19 cellular contexts compared by ENCODE assay signal in the genomic region with DNA sequence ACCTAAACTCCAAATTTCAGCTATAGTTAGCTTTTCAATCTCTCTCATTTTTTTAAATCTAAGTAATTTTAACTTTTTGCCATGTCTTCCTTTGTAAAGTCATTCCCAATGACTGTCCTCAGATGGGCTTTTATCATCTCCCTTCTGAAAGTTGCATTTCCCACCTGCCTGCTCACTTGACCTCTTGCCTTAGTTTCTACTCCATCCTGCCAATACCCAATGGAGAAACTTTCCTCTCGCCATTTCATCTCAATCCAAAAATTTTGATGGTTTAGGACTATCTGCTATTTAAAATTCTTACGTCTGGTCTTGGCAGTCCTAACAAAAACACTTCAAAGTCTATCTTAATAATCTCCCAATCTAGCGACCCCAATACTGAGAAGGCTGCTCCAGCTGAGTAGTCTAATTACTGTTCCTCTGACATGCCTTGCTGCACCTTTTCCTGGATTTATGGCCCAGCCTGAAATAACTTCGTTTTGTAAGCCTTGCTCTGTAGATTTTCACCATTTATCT.
A peak's percentile ranks its signal among the peaks of the same experiment; 100 is the strongest.
DNase-seq lines count a peak whose midpoint lies in the region; ATAC-seq and TF ChIP-seq lines count a peak whose summit lies in the region.
"Had no signal": no experiment of that assay in that cellular context is flagged by ENCODE, and none has a peak within 500 bp of the region (broad histone marks: within the 10 kb centered on the region; RNA-seq: fewer than 3 reads in every experiment).

No MANE protein-coding gene starts in this region.

- DNase-seq in GM23338 (ENCODE audit: low spot score), result no peak
- no peak for DNase-seq in IMR-90
- no peak for DNase-seq in WTC11 (ENCODE audit: low spot score)
- DNase-seq in osteoblast (ENCODE audit: insufficient read length, low spot score, missing footprints), result peak; percentile 10
- DNase-seq in effector CD8-positive, alpha-beta T cell (lab: John Stamatoyannopoulos, UW), result no peak
- no peak for DNase-seq in cortex of kidney (lab: John Stamatoyannopoulos, UW)
- DNase-seq: AML-193; Caco-2; Calu3; CD4-positive, alpha-beta T cell; CD8-positive, alpha-beta T cell; DMS79 treated with DMSO at 0.1 percent for 48 hours; GF-D8 had no signal

- peak overlapping the region; percentile 58; the same call in 1 of the 2 replicates for H2AK5ac ChIP-seq in IMR-90 (ENCODE audit: low read depth, low read length)

- H3K14ac ChIP-seq in IMR-90 (replicated peaks; ENCODE audit: low read depth, low read length), result no peak overlapping the region

- peak overlapping the region; percentile 63; the same call in 1 of the 2 replicates for H4K91ac ChIP-seq in IMR-90 (ENCODE audit: insufficient read depth, low read depth, low read length)

- H3K4me3 Mint-ChIP-seq in GM23338 (no peak overlapping the region), WTC11 (no peak overlapping the region)
- H3K4me3 Mint-ChIP-seq: B cell; CD4-positive, alpha-beta T cell; CD8-positive, alpha-beta T cell had no signal

- TF ChIP-seq POLR2A in IMR-90 (IDR thresholded peaks at IDR 0.05; ENCODE audit: low read depth, low read length), result no peak

- H3K4me1 ChIP-seq in GM23338 (ENCODE audit: insufficient read depth), result peaks cover 35% of the 10 kb centered on the region
- no peaks in the 10 kb centered on the region for H3K4me1 ChIP-seq in IMR-90 (ENCODE audit: control insufficient read depth, insufficient read depth, low read length)
- H3K4me1 ChIP-seq in osteoblast (ENCODE audit: insufficient read depth, low read length), result no peaks in the 10 kb centered on the region
- H3K4me1 ChIP-seq: A549, Caco-2 had no signal

- H3K79me2 ChIP-seq in GM23338 (replicated peaks; ENCODE audit: insufficient read depth) (peaks cover 11% of the 10 kb centered on the region; the same call in 1 of the 2 replicates), osteoblast (ENCODE audit: insufficient read depth, low read length) (no peaks in the 10 kb centered on the region)

- peak overlapping the region; percentile 53; the same call in 1 of the 2 replicates for H2BK20ac ChIP-seq in IMR-90 (ENCODE audit: low read depth, low read length)

- TF ChIP-seq RAD21 in IMR-90 (IDR thresholded peaks at IDR 0.05; ENCODE audit: low read length), result no peak

- H3K4me2 ChIP-seq in GM23338 (0 out of 2 replicates have a peak overlapping the region, but pooled peaks have one; percentile 5), IMR-90 (ENCODE audit: low read depth, low read length) (no peak overlapping the region), osteoblast (ENCODE audit: insufficient read depth, low read length) (no peak overlapping the region)
- H3K4me2 ChIP-seq: A549 had no signal

- H3K27me3 Mint-ChIP-seq in GM23338 (ENCODE audit: insufficient read depth, low read depth, poor library complexity), result peaks cover 4% of the 10 kb centered on the region
- no peaks in the 10 kb centered on the region; the same call in 1 of the 2 replicates for H3K27me3 Mint-ChIP-seq in WTC11 (ENCODE audit: low read depth)
- H3K27me3 Mint-ChIP-seq: B cell; CD4-positive, alpha-beta T cell had no signal

- no peak overlapping the region for H4K5ac ChIP-seq in IMR-90 (ENCODE audit: low read depth, low read length)

- H3K4ac ChIP-seq in IMR-90 (ENCODE audit: low read depth, low read length), result no peak overlapping the region

- ATAC-seq in GM23338, result no peak
- no peak for ATAC-seq in IMR-90 (ENCODE audit: low read depth)
- ATAC-seq in WTC11, result no peak
- no peak for ATAC-seq in GM21825 (IDR thresholded peaks at IDR 0.05; ENCODE audit: unreplicated experiment)
- ATAC-seq: A549; CD8-positive, alpha-beta T cell had no signal

- TF ChIP-seq CTCF in GM23338 (conservative IDR thresholded peaks at IDR 0.05; ENCODE audit: low read depth in 2 of 2) (no peak), IMR-90 (conservative IDR thresholded peaks at IDR 0.05; ENCODE audit: low read depth, low read length) (no peak), WTC11 (IDR thresholded peaks at IDR 0.05) (no peak), osteoblast (IDR thresholded peaks at IDR 0.05; ENCODE audit: extremely low read depth, low read depth, low read length) (no peak)

- H3K56ac ChIP-seq in IMR-90 (ENCODE audit: extremely low read depth, insufficient read depth, low read length), result no peak overlapping the region

- in situ Hi-C loops in IMR-90 (cut with MboI; ENCODE audit: low sequenced_read_pairs), result no loop called here

- no peak overlapping the region for H2BK15ac ChIP-seq in IMR-90 (ENCODE audit: low read depth, low read length)

- H3K27me3 ChIP-seq in GM23338 (ENCODE audit: insufficient read depth), result no peaks in the 10 kb centered on the region
- no peaks in the 10 kb centered on the region for H3K27me3 ChIP-seq in IMR-90 (ENCODE audit: control insufficient read depth, insufficient read depth, low read length)
- no peaks in the 10 kb centered on the region for H3K27me3 ChIP-seq in osteoblast (ENCODE audit: insufficient read depth, low read length)
- H3K27me3 ChIP-seq: BLaER1 treated with 17β-estradiol and CSF1 and Interleukin-3, amounts not matched to agents 10 nM and 100 nM had no signal

- H3K9me1 ChIP-seq in IMR-90 (ENCODE audit: insufficient read depth, low read length), result no peaks in the 10 kb centered on the region

- H3K9me3 ChIP-seq in IMR-90 (ENCODE audit: control insufficient read depth, insufficient read depth, low read length), result no peaks in the 10 kb centered on the region
- no peaks in the 10 kb centered on the region for H3K9me3 ChIP-seq in osteoblast (ENCODE audit: low read depth, low read length)
- H3K9me3 ChIP-seq: A549; BLaER1 treated with 17β-estradiol and CSF1 and Interleukin-3, amounts not matched to agents 10 nM and 100 nM; Caco-2 had no signal

- H2BK5ac ChIP-seq in IMR-90 (ENCODE audit: low read depth, low read length, poor library complexity, severe bottlenecking), result no peak overlapping the region

- H3K9me2 ChIP-seq in GM23338 (ENCODE audit: insufficient read depth), result no peaks in the 10 kb centered on the region

- no peak overlapping the region for H3K23ac ChIP-seq in IMR-90 (ENCODE audit: low read depth, low read length)

- H2AK9ac ChIP-seq in IMR-90 (replicated peaks; ENCODE audit: low read depth, low read length, poor library complexity), result no peak overlapping the region

- H3K36me3 Mint-ChIP-seq in GM23338 (ENCODE audit: low read depth) (peaks cover 46% of the 10 kb centered on the region), WTC11 (peaks cover 44% of the 10 kb centered on the region)
- H3K36me3 Mint-ChIP-seq: CD8-positive, alpha-beta T cell had no signal

- H3K18ac ChIP-seq in IMR-90 (ENCODE audit: low read depth, low read length), result no peak overlapping the region

- H4K8ac ChIP-seq in IMR-90 (ENCODE audit: low read depth in 2 of 2, low read length in 2 of 2), result 0 out of 4 replicates have a peak overlapping the region, but pooled peaks of 1 of the 2 experiments have one; percentile 28

- H3K79me1 ChIP-seq in IMR-90 (ENCODE audit: low read depth in 1 of 2, low read length in 2 of 2), result 0 out of 4 replicates have a peak, but pooled peaks cover 0 to 4% of the 10 kb centered on the region in 2 experiments

- H2BK120ac ChIP-seq in IMR-90 (ENCODE audit: low read depth, low read length), result peak overlapping the region; percentile 68; the same call in 1 of the 2 replicates

- H3K9me3 Mint-ChIP-seq in GM23338 (peaks cover 5% of the 10 kb centered on the region; the same call in 2 of the 3 replicates), WTC11 (no peaks in the 10 kb centered on the region)

- POLR2A ChIA-PET in IMR-90 (lab: Charles Lee; ENCODE audit: unreplicated experiment), result no interaction called here
- POLR2A ChIA-PET in WTC11 (lab: Charles Lee), result no interaction called here

- peaks cover 63% of the 10 kb centered on the region for H3K4me1 Mint-ChIP-seq in GM23338
- peaks cover 73% of the 10 kb centered on the region for H3K4me1 Mint-ChIP-seq in WTC11
- H3K4me1 Mint-ChIP-seq: B cell had no signal

- BruUV-seq in IMR-90 (replicated peaks; lab: Mats Ljungman, UMichigan), result no TSS peak

- WGBS in IMR-90 (ENCODE audit: extremely low coverage in 2 of 2, insufficient read length in 1 of 2), 2 experiments, result 100% methylated on average over 1 of the region's 4 CpGs; no CpG with 5 or more reads in 1 of the 2 experiments

- H3K36me3 ChIP-seq in GM23338 (ENCODE audit: insufficient read depth), result peaks cover 7% of the 10 kb centered on the region; the same call in 1 of the 2 replicates
- no peaks in the 10 kb centered on the region for H3K36me3 ChIP-seq in IMR-90 (ENCODE audit: control insufficient read depth, insufficient read depth, low read length)
- H3K36me3 ChIP-seq in osteoblast (ENCODE audit: insufficient read depth, low read length), result no peaks in the 10 kb centered on the region
- H3K36me3 ChIP-seq: BLaER1 treated with 17β-estradiol and CSF1 and Interleukin-3, amounts not matched to agents 10 nM and 100 nM had no signal

- no peak overlapping the region for H3K9ac ChIP-seq in IMR-90 (ENCODE audit: low read depth, low read length)
- H3K9ac ChIP-seq: BLaER1 treated with 17β-estradiol and CSF1 and Interleukin-3, amounts not matched to agents 10 nM and 100 nM had no signal

- H3K4me3 ChIP-seq in GM23338 (no peak overlapping the region), IMR-90 (ENCODE audit: insufficient read depth, low read depth, low read length) (no peak overlapping the region), osteoblast (ENCODE audit: insufficient read depth, low read length) (no peak overlapping the region)
- H3K4me3 ChIP-seq: A549; BLaER1 treated with 17β-estradiol and CSF1 and Interleukin-3, amounts not matched to agents 10 nM and 100 nM had no signal

- peak overlapping the region; percentile 47; the same call in 1 of the 2 replicates for H3K27ac ChIP-seq in GM23338 (ENCODE audit: low read depth)
- no peak overlapping the region for H3K27ac ChIP-seq in IMR-90 (ENCODE audit: insufficient read depth, low read length)
- H3K27ac ChIP-seq in osteoblast (ENCODE audit: low read depth, low read length), result no peak overlapping the region
- H3K27ac ChIP-seq: 22Rv1; A549; BLaER1 treated with 17β-estradiol and CSF1 and Interleukin-3, amounts not matched to agents 10 nM and 100 nM; C4-2B had no signal

- CTCF ChIA-PET in IMR-90 (lab: Yijun Ruan, JAX), result no interaction called here
- CTCF ChIA-PET in WTC11 (lab: Charles Lee), result interaction anchor here (1.0 kb wide), 1 partner anchor 38 kb away, joined by 3 read pairs; no protein-coding TSS in a partner anchor

- intact Hi-C loops in IMR-90 (cut with micrococcal nuclease), result no loop called here

- H3K27ac Mint-ChIP-seq in GM23338 (no peak overlapping the region), WTC11 (peak overlapping the region; percentile 65)
- H3K27ac Mint-ChIP-seq: B cell; CD4-positive, alpha-beta T cell; CD8-positive, alpha-beta T cell had no signal

- dilution Hi-C loops in IMR-90 (cut with HindIII; ENCODE audit: low sequenced_read_pairs, unreplicated experiment), result no loop called here

- no peaks in the 10 kb centered on the region for H4K20me1 ChIP-seq in GM23338 (replicated peaks; ENCODE audit: insufficient read depth)
- H4K20me1 ChIP-seq in IMR-90 (ENCODE audit: insufficient read depth, low read length), result no peaks in the 10 kb centered on the region
- H4K20me1 ChIP-seq in osteoblast (ENCODE audit: insufficient read depth, low read length), result no peaks in the 10 kb centered on the region
- H4K20me1 ChIP-seq: BLaER1 treated with 17β-estradiol and CSF1 and Interleukin-3, amounts not matched to agents 10 nM and 100 nM had no signal

- H2AFZ ChIP-seq in GM23338 (no peak overlapping the region), IMR-90 (replicated peaks; ENCODE audit: low read length, poor library complexity) (no peak overlapping the region), osteoblast (ENCODE audit: low read length) (no peak overlapping the region)

- no peaks in the 10 kb centered on the region for H3F3A ChIP-seq in GM23338 (replicated peaks; ENCODE audit: low read depth)
